Comparison of ENCODE assay signal across 31 cellular contexts in genomic region chr5:3099954-3100353, GRCh38.
"Had no signal": no experiment of that assay in that cellular context is flagged by ENCODE, and none has a peak within 500 bp of the region (broad histone marks: within the 10 kb centered on the region; RNA-seq: fewer than 3 reads in every experiment).

No MANE protein-coding gene starts in this region.

- H3K79me2 ChIP-seq: hepatocyte, parathyroid adenoma had no signal

- H3K36me3 Mint-ChIP-seq: memory B cell; mesothelial cell of epicardium; naive B cell; natural killer cell treated with Interleukin-12 subunit alpha and Interleukin-12 subunit beta and Interleukin-15 and Interleukin-18, amount 100 ng/mL, for 72 hours had no signal

- H3K4me3 Mint-ChIP-seq: dendritic cell treated with granulocyte-macrophage colony-stimulating factor and Interleukin-4, amounts not matched to agents 40 ng/mL and 50 ng/mL, for 4 days; memory B cell; mesothelial cell of epicardium; naive B cell; natural killer cell treated with Interleukin-12 subunit alpha and Interleukin-12 subunit beta and Interleukin-15 and Interleukin-18, amount 100 ng/mL, for 72 hours; neural crest cell; stimulated activated naive CD8-positive, alpha-beta T cell treated with anti-CD3 and anti-CD28 coated beads, Interleukin-15, amount 100 ng/mL, for 72 hours had no signal

- H3K27me3 ChIP-seq: colonic mucosa, foreskin keratinocyte, right atrium auricular region, uterus had no signal

- DNase-seq: colonic mucosa; effector memory CD4-positive, alpha-beta T cell; foreskin keratinocyte; heart left ventricle; mucosa of descending colon; naive B cell; stimulated activated CD4-positive, alpha-beta T cell treated with anti-CD3 and anti-CD28 coated beads, Interleukin-12 subunit alpha, Interleukin-12 subunit beta, amount 100 ng/mL, for 4 hours; stimulated activated CD4-positive, alpha-beta T cell treated with anti-CD3 and anti-CD28 coated beads, Interleukin-1b, Interleukin-23, amount 100 ng/mL, for 48 hours; stimulated activated CD4-positive, alpha-beta T cell treated with anti-CD3 and anti-CD28 coated beads, Interleukin-4, amount 100 ng/mL, for 1 hour; stimulated activated CD8-positive, alpha-beta memory T cell treated with anti-CD3 and anti-CD28 coated beads, Interleukin-4, amount 100 ng/mL, for 48 hours; stimulated activated naive CD4-positive, alpha-beta T cell; stimulated activated naive CD8-positive, alpha-beta T cell treated with anti-CD3 and anti-CD28 coated beads, Interleukin-15, amount 100 ng/mL, for 72 hours; transverse colon; upper lobe of right lung; uterus had no signal

- H2AFZ ChIP-seq: hepatocyte, parathyroid adenoma had no signal

- H3K27ac Mint-ChIP-seq: dendritic cell treated with granulocyte-macrophage colony-stimulating factor and Interleukin-4, amounts not matched to agents 40 ng/mL and 50 ng/mL, for 4 days; memory B cell; mesothelial cell of epicardium; naive B cell; natural killer cell treated with Interleukin-12 subunit alpha and Interleukin-12 subunit beta and Interleukin-15 and Interleukin-18, amount 100 ng/mL, for 72 hours; stimulated activated naive CD8-positive, alpha-beta T cell treated with anti-CD3 and anti-CD28 coated beads, Interleukin-15, amount 100 ng/mL, for 72 hours had no signal

- ATAC-seq: foreskin keratinocyte, gastroesophageal sphincter, heart left ventricle, mucosa of descending colon, upper lobe of right lung had no signal

- H3K4me2 ChIP-seq: hepatocyte, smooth muscle cell had no signal

- H3K4me1 Mint-ChIP-seq: memory B cell; naive B cell; stimulated activated naive CD8-positive, alpha-beta T cell treated with anti-CD3 and anti-CD28 coated beads, Interleukin-15, amount 100 ng/mL, for 72 hours had no signal

- H3K4me3 ChIP-seq: colonic mucosa, esophagus muscularis mucosa, gastroesophageal sphincter, heart left ventricle, hepatocyte, lung, mucosa of descending colon, prostate gland, right atrium auricular region, smooth muscle cell, suprapubic skin, transverse colon, upper lobe of right lung, uterus had no signal

- H3K9me3 Mint-ChIP-seq: dendritic cell treated with granulocyte-macrophage colony-stimulating factor and Interleukin-4, amounts not matched to agents 40 ng/mL and 50 ng/mL, for 4 days; mesothelial cell of epicardium; natural killer cell treated with Interleukin-12 subunit alpha and Interleukin-12 subunit beta and Interleukin-15 and Interleukin-18, amount 100 ng/mL, for 72 hours; neural crest cell had no signal

- H3K9me3 ChIP-seq: colonic mucosa, esophagus muscularis mucosa, heart left ventricle, mucosa of descending colon, prostate gland, right atrium auricular region, suprapubic skin, transverse colon, upper lobe of right lung, uterus had no signal

- H3K4me1 ChIP-seq: colonic mucosa, esophagus muscularis mucosa, foreskin keratinocyte, gastroesophageal sphincter, heart left ventricle, parathyroid adenoma, prostate gland, right atrium auricular region, suprapubic skin, transverse colon, upper lobe of right lung, uterus had no signal

- H3K36me3 ChIP-seq: colonic mucosa, esophagus muscularis mucosa, gastroesophageal sphincter, heart left ventricle, prostate gland, right atrium auricular region, suprapubic skin, transverse colon, upper lobe of right lung, uterus had no signal

- H3K27ac ChIP-seq: colonic mucosa, esophagus muscularis mucosa, foreskin keratinocyte, gastroesophageal sphincter, heart left ventricle, hepatocyte, parathyroid adenoma, prostate gland, right atrium auricular region, suprapubic skin, transverse colon, upper lobe of right lung, uterus had no signal

- FAIRE-seq: endothelial cell of umbilical vein, islet of Langerhans had no signal

- H3K9ac ChIP-seq: parathyroid adenoma had no signal
